In genomic region chr16:46586011-46586577, GRCh38 we compare ENCODE assay signal across 1 cellular context.
TF ChIP-seq lines count a peak whose summit lies in the region.

No MANE protein-coding gene starts in this region.

TF ChIP-seq in K562, 482 proteins besides CTCF, POLR2A, EP300 and RAD21 (continued from another document):
- no peak for TF ChIP-seq THAP12 (CRISPR knock-in tag; IDR thresholded peaks at IDR 0.05)
- TF ChIP-seq USF2 (CRISPR knock-in tag; IDR thresholded peaks at IDR 0.05), result no peak
- TF ChIP-seq NFE2 (IDR thresholded peaks at IDR 0.05; ENCODE audit: low read depth), result no peak
- no peak for TF ChIP-seq ETV1 (tag; conservative IDR thresholded peaks at IDR 0.05; ENCODE audit: low read depth)
- TF ChIP-seq FOXA3 (CRISPR knock-in tag; conservative IDR thresholded peaks at IDR 0.05 in 1 of 2, IDR thresholded peaks at IDR 0.05 in 1 of 2), result no peak
- TF ChIP-seq TRIM24 (IDR thresholded peaks at IDR 0.05), result peak in 1 of 2 experiments; percentile 38; a peak in 1 of 4 replicates
- TF ChIP-seq CHD1 (IDR thresholded peaks at IDR 0.05; ENCODE audit: low read length), result no peak
- no peak for TF ChIP-seq ZNF586 (CRISPR knock-in tag; conservative IDR thresholded peaks at IDR 0.05)
- TF ChIP-seq RBM34 (IDR thresholded peaks at IDR 0.05; ENCODE audit: borderline replicate concordance, insufficient read depth, low read length), result no peak
